Comparison of ENCODE assay signal across 30 cellular contexts in genomic region chr17:5179003-5179402, GRCh38. TPM values are rescaled to one million over a fixed set of nuclear protein-coding genes. Genes with fewer than 3 reads are reported as not detected.
"Had no signal": no experiment of that assay in that cellular context is flagged by ENCODE, and none has a peak within 500 bp of the region (broad histone marks: within the 10 kb centered on the region; RNA-seq: fewer than 3 reads in every experiment).

No MANE protein-coding gene starts in this region.

- H3K4me2 ChIP-seq: neural progenitor cell, smooth muscle cell had no signal

- H2AFZ ChIP-seq: neural progenitor cell had no signal

- H3K4me3 Mint-ChIP-seq: immature natural killer cell; mesothelial cell of epicardium; naive B cell; natural killer cell; nephron progenitor cell; neural progenitor cell; stimulated activated memory B cell treated with anti-CD40 and anti-IgM and Interleukin-4, amounts not matched to agents 10 μg/mL and 1 μg/mL and 100 μg/mL, for 72 hours had no signal

- H3K27ac Mint-ChIP-seq: immature natural killer cell; mesothelial cell of epicardium; natural killer cell; nephron progenitor cell; neural progenitor cell; progenitor cell of endocrine pancreas; stimulated activated memory B cell treated with anti-CD40 and anti-IgM and Interleukin-4, amounts not matched to agents 10 μg/mL and 1 μg/mL and 100 μg/mL, for 72 hours had no signal

- H3K27me3 ChIP-seq: left lung, neural progenitor cell, ovary, right atrium auricular region, right lobe of liver, stomach, testis, thyroid gland, transverse colon, upper lobe of right lung had no signal

- H3K4me1 Mint-ChIP-seq: mesothelial cell of epicardium; naive B cell; nephron progenitor cell; neural progenitor cell; stimulated activated memory B cell treated with anti-CD40 and anti-IgM and Interleukin-4, amounts not matched to agents 10 μg/mL and 1 μg/mL and 100 μg/mL, for 72 hours had no signal

- H3K27ac ChIP-seq: left lung, neural progenitor cell, ovary, right atrium auricular region, right lobe of liver, stomach, testis, thyroid gland, transverse colon, upper lobe of right lung had no signal

- DNase-seq: hippocampal formation; immature natural killer cell; kidney; left colon; left lung; mesendoderm; naive B cell; natural killer cell; nephron progenitor cell; ovary; right lobe of liver; stimulated activated CD4-positive, alpha-beta T cell treated with anti-CD3 and anti-CD28 coated beads, Interleukin-1b, Interleukin-23, amount 100 ng/mL, for 48 hours; stimulated activated CD4-positive, alpha-beta T cell treated with anti-CD3 and anti-CD28 coated beads, Interleukin-2, amount 100 ng/mL, for 48 hours; stimulated activated CD4-positive, alpha-beta T cell treated with anti-CD3 and anti-CD28 coated beads, Interleukin-4, amount 100 ng/mL, for 4 hours; stimulated activated CD8-positive, alpha-beta memory T cell treated with anti-CD3 and anti-CD28 coated beads, Interleukin-4, amount 100 ng/mL, for 48 hours; stimulated activated naive CD8-positive, alpha-beta T cell treated with anti-CD3 and anti-CD28 coated beads, Interleukin-15, Interleukin-2, amounts not matched to agents 100 U/mL and 50 U/mL, for 24 hours; stomach; testis; thyroid gland; transverse colon; upper lobe of right lung had no signal

- ATAC-seq: left colon; left lung; natural killer cell; right lobe of liver; stimulated activated memory B cell treated with anti-CD40 and anti-IgM and Interleukin-4, amounts not matched to agents 10 μg/mL and 1 μg/mL and 100 μg/mL, for 72 hours; stimulated activated naive CD8-positive, alpha-beta T cell treated with anti-CD3 and anti-CD28 coated beads, Interleukin-15, Interleukin-2, amounts not matched to agents 100 U/mL and 50 U/mL, for 24 hours; upper lobe of right lung had no signal

- H3K9ac ChIP-seq: neural progenitor cell had no signal

- H3K4me1 ChIP-seq: left lung, neural progenitor cell, right atrium auricular region, right lobe of liver, stomach, testis, thyroid gland, transverse colon, upper lobe of right lung had no signal

- H3K36me3 ChIP-seq: ovary, right lobe of liver had no signal

- H3K27me3 Mint-ChIP-seq: naive B cell; progenitor cell of endocrine pancreas; stimulated activated memory B cell treated with anti-CD40 and anti-IgM and Interleukin-4, amounts not matched to agents 10 μg/mL and 1 μg/mL and 100 μg/mL, for 72 hours had no signal

- H3K4me3 ChIP-seq: left lung, lung, ovary, right atrium auricular region, right lobe of liver, smooth muscle cell, stomach, testis, thyroid gland, transverse colon, upper lobe of right lung had no signal

RNA-seq across cellular contexts. Expression of gene SCIMP, which starts 55.7 kb away (rescaled TPM):
- total RNA-seq: mesothelial cell of epicardium, progenitor cell of endocrine pancreas, pulmonary artery endothelial cell, renal cortical epithelial cell, smooth muscle cell had no signal
